8 cellular contexts compared by ENCODE assay signal in genomic region chr15:65862682-65863081, GRCh38. TPM values are rescaled to one million over a fixed set of nuclear protein-coding genes. Genes with fewer than 3 reads are reported as not detected.
A peak's percentile ranks its signal among the peaks of the same experiment; 100 is the strongest.
DNase-seq lines count a peak whose midpoint lies in the region; ATAC-seq and TF ChIP-seq lines count a peak whose summit lies in the region.

No MANE protein-coding gene starts in this region.

- H3K4me3 ChIP-seq in AG10803 (ENCODE audit: low read length) = no peak overlapping the region

- ATAC-seq in activated B cell treated with CpG ODN at 0.5 μM for 24 hours (ENCODE audit: low read depth) = peak; percentile 91
- no peak for ATAC-seq in GM18517 (IDR thresholded peaks at IDR 0.05; ENCODE audit: unreplicated experiment)
- ATAC-seq in HG02970 (IDR thresholded peaks at IDR 0.05; ENCODE audit: low FRiP score, unreplicated experiment) = no peak

- H3K27ac Mint-ChIP-seq in activated B cell treated with CpG ODN at 0.5 μM for 24 hours (no peak overlapping the region), nephron (no peak overlapping the region)

- CTCF ChIA-PET in activated B cell treated with CpG ODN at 0.5 μM for 24 hours (lab: Charles Lee) = interaction anchor here (0.7 to 1.6 kb wide), 2 partner anchors 13 to 93 kb away, joined by 3 to 4 read pairs; no protein-coding TSS in a partner anchor

- peak; percentile 48 for TF ChIP-seq CTCF in AG10803 (conservative IDR thresholded peaks at IDR 0.05; ENCODE audit: low read length)
- TF ChIP-seq CTCF in GM20000 (IDR thresholded peaks at IDR 0.05; ENCODE audit: extremely low read depth, missing control alignments) = peak; percentile 43
- TF ChIP-seq CTCF in activated B cell treated with CpG ODN at 0.5 μM for 24 hours (IDR thresholded peaks at IDR 0.05) = no peak
- TF ChIP-seq CTCF in nephron (IDR thresholded peaks at IDR 0.05; ENCODE audit: unreplicated experiment in 3 of 3) = peak in 2 of 3 experiments; percentile 21 to 23

- DNase-seq in AG10803 (ENCODE audit: low read depth) (peak; percentile 48), GM20000 (ENCODE audit: low spot score) (peak; percentile 54), NCI-H146 treated with DMSO at 0.1 percent for 48 hours (lab: John Stamatoyannopoulos, UW; ENCODE audit: unreplicated experiment) (peak; percentile 14), activated B cell treated with CpG ODN at 0.5 μM for 24 hours (no peak), ecto neural progenitor cell (ENCODE audit: low spot score) (peak; percentile 73)

- H3K27me3 Mint-ChIP-seq in activated B cell treated with CpG ODN at 0.5 μM for 24 hours (no peaks in the 10 kb centered on the region), nephron (ENCODE audit: low read depth) (no peaks in the 10 kb centered on the region)

- H3K4me1 Mint-ChIP-seq in activated B cell treated with CpG ODN at 0.5 μM for 24 hours (peaks cover 11% of the 10 kb centered on the region), nephron (peaks cover 7% of the 10 kb centered on the region)

- H3K9me3 Mint-ChIP-seq in activated B cell treated with CpG ODN at 0.5 μM for 24 hours (no peaks in the 10 kb centered on the region), nephron (no peaks in the 10 kb centered on the region)

- H3K4me3 Mint-ChIP-seq in activated B cell treated with CpG ODN at 0.5 μM for 24 hours (no peak overlapping the region), nephron (no peak overlapping the region)

- intact Hi-C loops in activated B cell treated with CpG ODN at 0.5 μM for 24 hours (cut with micrococcal nuclease) = no loop called here

- no peaks in the 10 kb centered on the region for H3K36me3 Mint-ChIP-seq in activated B cell treated with CpG ODN at 0.5 μM for 24 hours (ENCODE audit: low read depth)
- H3K36me3 Mint-ChIP-seq in nephron (ENCODE audit: low read depth) = no peaks in the 10 kb centered on the region

- POLR2A ChIA-PET in activated B cell treated with CpG ODN at 0.5 μM for 24 hours (lab: Charles Lee) = interaction anchor here (0.6 kb wide), 1 partner anchor 72 kb away, joined by 4 read pairs; no protein-coding TSS in a partner anchor

RNA-seq across cellular contexts. Expression of gene RAB11A, which starts 6.6 kb away (rescaled TPM):
- 98.2 and 104 TPM in 2 replicates for total RNA-seq in activated B cell treated with CpG ODN at 0.5 μM for 24 hours
